ENCODE assay signal across 26 cellular contexts in genomic region chr20:54176610-54177009, GRCh38. TPM values are rescaled to one million over a fixed set of nuclear protein-coding genes. Genes with fewer than 3 reads are reported as not detected.
DNase-seq lines count a peak whose midpoint lies in the region; ATAC-seq, FAIRE-seq and TF ChIP-seq lines count a peak whose summit lies in the region.
"Had no signal": no experiment of that assay in that cellular context is flagged by ENCODE, and none has a peak within 500 bp of the region (broad histone marks: within the 10 kb centered on the region; RNA-seq: fewer than 3 reads in every experiment).

No MANE protein-coding gene starts in this region.

- H3K27ac Mint-ChIP-seq in activated T-helper 2 cell treated with anti-CD3 and anti-CD28 coated beads, Interferon-gamma antibody, Interleukin-2, Interleukin-4, amounts not matched to agents 10 μg/mL and 5 μg/mL and 100 μg/mL, durations not matched to agents 14 hours and 24 hours and 36 hours, result no peak overlapping the region
- no peak overlapping the region for H3K27ac Mint-ChIP-seq in GM23338
- H3K27ac Mint-ChIP-seq: naive thymus-derived CD4-positive, alpha-beta T cell had no signal

- H3K27me3 Mint-ChIP-seq in activated T-helper 2 cell treated with anti-CD3 and anti-CD28 coated beads, Interferon-gamma antibody, Interleukin-2, Interleukin-4, amounts not matched to agents 10 μg/mL and 5 μg/mL and 100 μg/mL, durations not matched to agents 14 hours and 24 hours and 36 hours (ENCODE audit: low read depth), result peaks cover 61% of the 10 kb centered on the region
- peaks cover 43% of the 10 kb centered on the region for H3K27me3 Mint-ChIP-seq in GM23338 (ENCODE audit: insufficient read depth, low read depth, poor library complexity)

- no peaks in the 10 kb centered on the region for H3K9me3 ChIP-seq in keratinocyte (ENCODE audit: control insufficient read depth, low read depth, low read length)
- H3K9me3 ChIP-seq: adrenal gland, gastroesophageal sphincter, ovary, right lobe of liver had no signal

- H3K27ac ChIP-seq in keratinocyte (ENCODE audit: control insufficient read depth, insufficient read depth, low read length) (peak overlapping the region; percentile 57), GM23338 (ENCODE audit: low read depth) (no peak overlapping the region)
- H3K27ac ChIP-seq: adrenal gland, gastroesophageal sphincter, ovary, right lobe of liver, VCaP had no signal

- peak; percentile 30 for DNase-seq in AG20443 (ENCODE audit: low spot score)
- peak; percentile 97 for DNase-seq in HS-5 (ENCODE audit: low read depth)
- DNase-seq in keratinocyte (ENCODE audit: low read depth, low spot score), result peak; percentile 65
- no peak for DNase-seq in SHP77 (lab: John Stamatoyannopoulos, UW)
- no peak for DNase-seq in activated T-helper 2 cell treated with anti-CD3 and anti-CD28 coated beads, Interferon-gamma antibody, Interleukin-2, Interleukin-4, amounts not matched to agents 10 μg/mL and 5 μg/mL and 100 μg/mL, durations not matched to agents 14 hours and 24 hours and 36 hours (ENCODE audit: low spot score)
- no peak for DNase-seq in GM23338 (ENCODE audit: low spot score)
- no peak for DNase-seq in iPS-NIHi11 (ENCODE audit: low spot score)
- DNase-seq: activated gamma-delta T cell; adrenal gland; C1 segment of cervical spinal cord; GOT3; mesenchymal stem cell; naive thymus-derived CD4-positive, alpha-beta T cell; NCI-H1105 treated with DMSO at 0.1 percent for 48 hours; NCI-H2081 treated with DMSO at 0.1 percent for 48 hours; NCI-H510A; ovary; right lobe of liver had no signal

- H2AFZ ChIP-seq in keratinocyte (ENCODE audit: control insufficient read depth, low read length), result no peak overlapping the region
- no peak overlapping the region for H2AFZ ChIP-seq in GM23338

- H3K4me3 Mint-ChIP-seq in activated T-helper 2 cell treated with anti-CD3 and anti-CD28 coated beads, Interferon-gamma antibody, Interleukin-2, Interleukin-4, amounts not matched to agents 10 μg/mL and 5 μg/mL and 100 μg/mL, durations not matched to agents 14 hours and 24 hours and 36 hours (ENCODE audit: low read depth), result no peak overlapping the region
- no peak overlapping the region for H3K4me3 Mint-ChIP-seq in GM23338
- H3K4me3 Mint-ChIP-seq: naive thymus-derived CD4-positive, alpha-beta T cell had no signal

- H3K4me2 ChIP-seq in keratinocyte (ENCODE audit: control insufficient read depth, extremely low read depth, insufficient read depth, low read depth, low read length) (peak overlapping the region; percentile 33), GM23338 (no peak overlapping the region)

- dilution Hi-C loops in keratinocyte (cut with MboI; ENCODE audit: extremely low pct_ligation_motif_present, low sequenced_read_pairs), result no loop called here

- TF ChIP-seq CTCF in keratinocyte (optimal IDR thresholded peaks at IDR 0.05 in 1 of 3, IDR thresholded peaks at IDR 0.05 in 1 of 3, conservative IDR thresholded peaks at IDR 0.05 in 1 of 3; ENCODE audit: extremely low read depth in 1 of 3, insufficient read depth in 2 of 3, low read length in 3 of 3), result no peak
- TF ChIP-seq CTCF in GM23338 (conservative IDR thresholded peaks at IDR 0.05; ENCODE audit: low read depth in 2 of 2), result no peak

- H3K4me1 Mint-ChIP-seq in activated T-helper 2 cell treated with anti-CD3 and anti-CD28 coated beads, Interferon-gamma antibody, Interleukin-2, Interleukin-4, amounts not matched to agents 10 μg/mL and 5 μg/mL and 100 μg/mL, durations not matched to agents 14 hours and 24 hours and 36 hours (ENCODE audit: low read depth), result peaks cover 5% of the 10 kb centered on the region
- H3K4me1 Mint-ChIP-seq in GM23338, result peaks cover 14% of the 10 kb centered on the region; the same call in 2 of the 3 replicates

- H3K9me2 ChIP-seq in GM23338 (ENCODE audit: insufficient read depth), result no peaks in the 10 kb centered on the region

- no peaks in the 10 kb centered on the region for H3K36me3 Mint-ChIP-seq in activated T-helper 2 cell treated with anti-CD3 and anti-CD28 coated beads, Interferon-gamma antibody, Interleukin-2, Interleukin-4, amounts not matched to agents 10 μg/mL and 5 μg/mL and 100 μg/mL, durations not matched to agents 14 hours and 24 hours and 36 hours (ENCODE audit: low read depth)
- H3K36me3 Mint-ChIP-seq in GM23338 (ENCODE audit: low read depth), result no peaks in the 10 kb centered on the region

- intact Hi-C loops in activated T-helper 2 cell treated with anti-CD3 and anti-CD28 coated beads, Interferon-gamma antibody, Interleukin-2, Interleukin-4, amounts not matched to agents 10 μg/mL and 5 μg/mL and 100 μg/mL, durations not matched to agents 14 hours and 24 hours and 36 hours (cut with micrococcal nuclease), result no loop called here

- H3K4me3 ChIP-seq in keratinocyte (ENCODE audit: control insufficient read depth in 2 of 3, extremely low read depth in 1 of 3, insufficient read depth in 2 of 3, low read depth in 1 of 3, low read length in 3 of 3) (no peak overlapping the region), GM23338 (no peak overlapping the region)
- H3K4me3 ChIP-seq: adrenal gland, gastroesophageal sphincter, ovary, right lobe of liver had no signal

- H3K79me2 ChIP-seq in keratinocyte (ENCODE audit: control insufficient read depth, insufficient read depth, low read length) (no peaks in the 10 kb centered on the region), GM23338 (replicated peaks; ENCODE audit: insufficient read depth) (no peaks in the 10 kb centered on the region)

- FAIRE-seq in keratinocyte (lab: Jason Lieb, UNC), result peak; percentile 90
- FAIRE-seq: G401.6, GM19239 had no signal

- no peaks in the 10 kb centered on the region for H3K36me3 ChIP-seq in keratinocyte (ENCODE audit: control insufficient read depth in 2 of 2, extremely low read depth in 1 of 2, insufficient read depth in 2 of 2, low read length in 2 of 2)
- no peaks in the 10 kb centered on the region for H3K36me3 ChIP-seq in GM23338 (ENCODE audit: insufficient read depth)
- H3K36me3 ChIP-seq: adrenal gland, gastroesophageal sphincter, ovary, right lobe of liver had no signal

- H3K9me1 ChIP-seq in keratinocyte (ENCODE audit: control insufficient read depth, extremely low read depth, insufficient read depth, low read length), result no peaks in the 10 kb centered on the region

- H4K20me1 ChIP-seq in keratinocyte (ENCODE audit: control insufficient read depth, extremely low read depth, insufficient read depth, low read length) (no peaks in the 10 kb centered on the region), GM23338 (replicated peaks; ENCODE audit: insufficient read depth) (no peaks in the 10 kb centered on the region)

- no peaks in the 10 kb centered on the region for H3K9me3 Mint-ChIP-seq in activated T-helper 2 cell treated with anti-CD3 and anti-CD28 coated beads, Interferon-gamma antibody, Interleukin-2, Interleukin-4, amounts not matched to agents 10 μg/mL and 5 μg/mL and 100 μg/mL, durations not matched to agents 14 hours and 24 hours and 36 hours
- H3K9me3 Mint-ChIP-seq in GM23338, result peaks cover 3% of the 10 kb centered on the region; the same call in 1 of the 3 replicates

- ATAC-seq in SK-N-SH treated with all-trans-retinoic acid at 6 μM for 48 hours (peak; percentile 43), GM23338 (no peak)
- ATAC-seq: gastroesophageal sphincter; naive thymus-derived CD4-positive, alpha-beta T cell; right lobe of liver had no signal

- H3K27me3 ChIP-seq in keratinocyte (ENCODE audit: control insufficient read depth, extremely low read depth, insufficient read depth, low read length) (peaks cover 5% of the 10 kb centered on the region), GM23338 (ENCODE audit: insufficient read depth) (peaks cover 52% of the 10 kb centered on the region)
- H3K27me3 ChIP-seq: ovary had no signal

- no peaks in the 10 kb centered on the region for H3F3A ChIP-seq in GM23338 (replicated peaks; ENCODE audit: low read depth)

- H3K4me1 ChIP-seq in keratinocyte (ENCODE audit: control insufficient read depth, extremely low read depth, insufficient read depth, low read length), result peaks cover 66% of the 10 kb centered on the region
- peaks cover 16% of the 10 kb centered on the region for H3K4me1 ChIP-seq in GM23338 (ENCODE audit: insufficient read depth)

- no peak overlapping the region for H3K9ac ChIP-seq in keratinocyte (ENCODE audit: control insufficient read depth, extremely low read depth, insufficient read depth, low read length)

TF ChIP-seq in SK-N-SH treated with all-trans-retinoic acid at 6 μM for 48 hours, 23 proteins besides CTCF, POLR2A, EP300 and RAD21 (continues in another document):
- TF ChIP-seq RARB (CRISPR knock-in tag; IDR thresholded peaks at IDR 0.05), result peak; percentile 54; the same call in 1 of the 2 replicates

TF ChIP-seq in GM23338, 12 proteins besides CTCF, POLR2A, EP300 and RAD21 (continues in another document):
- TF ChIP-seq JUNB (IDR thresholded peaks at IDR 0.05; ENCODE audit: unreplicated experiment), result no peak

RNA-seq across cellular contexts. Expression of gene CYP24A1, which starts 2.8 kb away (rescaled TPM):
- 7.3 to 18.2 TPM (median 7.7 TPM) in 3 replicates for polyA plus RNA-seq in keratinocyte
- polyA plus RNA-seq in keratinocyte (2011; ENCODE audit: low read depth), result not detected
- 4.8 and 7.8 TPM in 2 replicates for polyA plus RNA-seq in keratinocyte (2011; cell fraction: cytosol; rRNA removed)
- 34.1 and 38.0 TPM in 2 replicates for polyA plus RNA-seq in keratinocyte (2011; cell fraction: nucleus; rRNA removed)
- 5.9 TPM in 1 of 2 replicates, not detected in the other for polyA plus RNA-seq in keratinocyte (2012; ENCODE audit: low replicate concordance)
- polyA minus RNA-seq in keratinocyte, result 21.2 to 41.0 TPM (median 33.8 TPM) in 3 replicates
- 27.0 TPM for polyA minus RNA-seq in keratinocyte (2011; cell fraction: cytosol; rRNA and poly(A)+ RNA removed)
- 18.9 and 23.8 TPM in 2 replicates for polyA minus RNA-seq in keratinocyte (2011; cell fraction: nucleus; rRNA and poly(A)+ RNA removed)
- not detected in 2 replicates for total RNA-seq in activated T-helper 2 cell treated with anti-CD3 and anti-CD28 coated beads, Interferon-gamma antibody, Interleukin-2, Interleukin-4, amounts not matched to agents 10 μg/mL and 5 μg/mL and 100 μg/mL, durations not matched to agents 14 hours and 24 hours and 36 hours
- 0.12 TPM in 1 of 2 replicates, not detected in the other for total RNA-seq in GM23338 (2014; rRNA removed; shearing (Covaris generic))
- 0.10 TPM in 1 of 2 replicates, not detected in the other for polyA plus RNA-seq in GM23338 (2016; fragmentation: Nextera tagmentation; extraction: Ambion mirVana)
- total RNA-seq: adrenal gland; dermis microvascular lymphatic vessel endothelial cell; right lobe of liver; T-helper 1 cell treated with Interleukin-12 subunit alpha and Interleukin-12 subunit beta and Interleukin-4 antibody, amounts not matched to agents 30 ng/mL and 1 ng/mL, for 36 hours; temporal lobe had no signal
- polyA plus RNA-seq: naive thymus-derived CD4-positive, alpha-beta T cell; ovary had no signal

RNA-seq across cellular contexts. Expression of gene PFDN4, which starts 31.3 kb away (rescaled TPM):
- polyA plus RNA-seq in keratinocyte (19.1 to 65.7 TPM (median 39.5 TPM) in 3 replicates), GM23338 (2016; fragmentation: Nextera tagmentation; extraction: Ambion mirVana) (477 and 584 TPM in 2 replicates)
- polyA plus RNA-seq in keratinocyte (2011; ENCODE audit: low read depth), result 34.8 TPM
- 48.6 and 86.9 TPM in 2 replicates for polyA plus RNA-seq in keratinocyte (2011; cell fraction: cytosol; rRNA removed)
- polyA plus RNA-seq in keratinocyte (2011; cell fraction: nucleus; rRNA removed), result 16.4 and 26.9 TPM in 2 replicates
- 38.9 and 41.8 TPM in 2 replicates for polyA plus RNA-seq in keratinocyte (2012; ENCODE audit: low replicate concordance)
- 1.5 to 8.1 TPM in 2 of 3 replicates, not detected in the other for polyA minus RNA-seq in keratinocyte
- polyA minus RNA-seq in keratinocyte (2011; cell fraction: cytosol; rRNA and poly(A)+ RNA removed), result 4.4 TPM
- polyA minus RNA-seq in keratinocyte (2011; cell fraction: nucleus; rRNA and poly(A)+ RNA removed), result 1.7 and 3.3 TPM in 2 replicates
- total RNA-seq in activated T-helper 2 cell treated with anti-CD3 and anti-CD28 coated beads, Interferon-gamma antibody, Interleukin-2, Interleukin-4, amounts not matched to agents 10 μg/mL and 5 μg/mL and 100 μg/mL, durations not matched to agents 14 hours and 24 hours and 36 hours, result 52.2 and 55.1 TPM in 2 replicates
- 105 and 196 TPM in 2 replicates for total RNA-seq in GM23338 (2014; rRNA removed; shearing (Covaris generic))

Comparison
In these comparisons a context has a peak if more than half of its experiments do, and no peak if none do; other contexts are left out.
1. DNase-seq: peak in AG20443 (single experiment), HS-5 (single experiment) and keratinocyte (single experiment); none in SHP77 (0 of 2), activated T-helper 2 cell treated with anti-CD3 and anti-CD28 coated beads, Interferon-gamma antibody, Interleukin-2, Interleukin-4, amounts not matched to agents 10 μg/mL and 5 μg/mL and 100 μg/mL, durations not matched to agents 14 hours and 24 hours and 36 hours (single experiment), GM23338 (single experiment) and iPS-NIHi11 (single experiment).